ENCODE assay signal across 8 cellular contexts in the genomic region with DNA sequence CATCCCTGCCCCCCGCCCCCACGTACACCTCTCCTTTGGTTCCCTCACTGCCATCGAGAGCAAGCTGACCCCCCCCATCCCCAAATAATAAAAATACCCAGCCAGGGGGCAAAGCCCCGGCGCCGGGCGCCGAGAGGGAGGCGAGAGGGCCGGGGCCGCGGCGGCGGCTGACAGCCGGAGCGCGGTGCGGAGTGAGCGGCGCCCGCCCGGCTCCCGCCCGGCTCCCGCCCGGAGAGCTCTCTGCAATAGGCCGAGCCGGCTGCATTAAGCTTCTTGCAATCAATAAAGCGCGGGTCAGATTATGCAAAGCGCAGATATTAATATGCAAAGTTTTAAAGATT. TPM values are rescaled to one million over a fixed set of nuclear protein-coding genes. Genes with fewer than 3 reads are reported as not detected.
DNase-seq lines count a peak whose midpoint lies in the region; ATAC-seq lines count a peak whose summit lies in the region.

No MANE protein-coding gene starts in this region.

- no peak overlapping the region for H3K27ac ChIP-seq in iPS DF 6.9 (ENCODE audit: low read length)

- no CpG with 5 or more reads among the region's 31 CpGs for WGBS in iPS DF 6.9 (ENCODE audit: insufficient coverage, insufficient read length)

- no peaks in the 10 kb centered on the region for H3K36me3 ChIP-seq in iPS DF 6.9 (ENCODE audit: control insufficient read depth, insufficient read depth, low read length)

- H3K9me3 ChIP-seq in iPS DF 6.9 (ENCODE audit: control insufficient read depth, insufficient read depth, low read length) = no peaks in the 10 kb centered on the region

- no peaks in the 10 kb centered on the region for H3K4me1 ChIP-seq in iPS DF 6.9 (ENCODE audit: control insufficient read depth, insufficient read depth, low read length)

- peak; percentile 57 to 61 for ATAC-seq in stimulated activated naive B cell treated with anti-CD40 and anti-IgM and Interleukin-4, amounts not matched to agents 10 μg/mL and 1 μg/mL and 100 μg/mL, for 72 hours (replicated peaks)
- ATAC-seq in GM19035 (IDR thresholded peaks at IDR 0.05; ENCODE audit: unreplicated experiment) (no peak), GM21381 (IDR thresholded peaks at IDR 0.05; ENCODE audit: unreplicated experiment) (no peak), GM18520 (IDR thresholded peaks at IDR 0.05; ENCODE audit: unreplicated experiment) (no peak)

- peak overlapping the region; percentile 87 for H3K4me3 Mint-ChIP-seq in activated T-helper 1 cell treated with anti-CD3 and anti-CD28 coated beads, Interleukin-12 subunit alpha, Interleukin-12 subunit beta, Interleukin-2, Interleukin-4 antibody, amounts not matched to agents 30 ng/mL and 10 ng/mL and 1 ng/mL, durations not matched to agents 14 hours and 24 hours and 36 hours
- H3K4me3 Mint-ChIP-seq in stimulated activated naive B cell treated with anti-CD40 and anti-IgM and Interleukin-4, amounts not matched to agents 10 μg/mL and 1 μg/mL and 100 μg/mL, for 72 hours = peak overlapping the region; percentile 81 to 85

- no peaks in the 10 kb centered on the region for H3K36me3 Mint-ChIP-seq in activated T-helper 1 cell treated with anti-CD3 and anti-CD28 coated beads, Interleukin-12 subunit alpha, Interleukin-12 subunit beta, Interleukin-2, Interleukin-4 antibody, amounts not matched to agents 30 ng/mL and 10 ng/mL and 1 ng/mL, durations not matched to agents 14 hours and 24 hours and 36 hours (ENCODE audit: low read depth)
- no peaks in the 10 kb centered on the region for H3K36me3 Mint-ChIP-seq in stimulated activated naive B cell treated with anti-CD40 and anti-IgM and Interleukin-4, amounts not matched to agents 10 μg/mL and 1 μg/mL and 100 μg/mL, for 72 hours

- no peaks in the 10 kb centered on the region for H3K9me3 Mint-ChIP-seq in activated T-helper 1 cell treated with anti-CD3 and anti-CD28 coated beads, Interleukin-12 subunit alpha, Interleukin-12 subunit beta, Interleukin-2, Interleukin-4 antibody, amounts not matched to agents 30 ng/mL and 10 ng/mL and 1 ng/mL, durations not matched to agents 14 hours and 24 hours and 36 hours
- no peaks in the 10 kb centered on the region for H3K9me3 Mint-ChIP-seq in stimulated activated naive B cell treated with anti-CD40 and anti-IgM and Interleukin-4, amounts not matched to agents 10 μg/mL and 1 μg/mL and 100 μg/mL, for 72 hours

- H3K4me1 Mint-ChIP-seq in activated T-helper 1 cell treated with anti-CD3 and anti-CD28 coated beads, Interleukin-12 subunit alpha, Interleukin-12 subunit beta, Interleukin-2, Interleukin-4 antibody, amounts not matched to agents 30 ng/mL and 10 ng/mL and 1 ng/mL, durations not matched to agents 14 hours and 24 hours and 36 hours (ENCODE audit: low read depth) = peaks cover 16% of the 10 kb centered on the region
- H3K4me1 Mint-ChIP-seq in stimulated activated naive B cell treated with anti-CD40 and anti-IgM and Interleukin-4, amounts not matched to agents 10 μg/mL and 1 μg/mL and 100 μg/mL, for 72 hours = peaks cover 6 to 17% of the 10 kb centered on the region in 2 donors

- H3K27me3 Mint-ChIP-seq in activated T-helper 1 cell treated with anti-CD3 and anti-CD28 coated beads, Interleukin-12 subunit alpha, Interleukin-12 subunit beta, Interleukin-2, Interleukin-4 antibody, amounts not matched to agents 30 ng/mL and 10 ng/mL and 1 ng/mL, durations not matched to agents 14 hours and 24 hours and 36 hours (ENCODE audit: insufficient read depth) = peaks cover 38% of the 10 kb centered on the region
- H3K27me3 Mint-ChIP-seq in stimulated activated naive B cell treated with anti-CD40 and anti-IgM and Interleukin-4, amounts not matched to agents 10 μg/mL and 1 μg/mL and 100 μg/mL, for 72 hours = peaks cover 20% of the 10 kb centered on the region in 2 donors

- H3K27ac Mint-ChIP-seq in activated T-helper 1 cell treated with anti-CD3 and anti-CD28 coated beads, Interleukin-12 subunit alpha, Interleukin-12 subunit beta, Interleukin-2, Interleukin-4 antibody, amounts not matched to agents 30 ng/mL and 10 ng/mL and 1 ng/mL, durations not matched to agents 14 hours and 24 hours and 36 hours = no peak overlapping the region
- no peak overlapping the region for H3K27ac Mint-ChIP-seq in stimulated activated naive B cell treated with anti-CD40 and anti-IgM and Interleukin-4, amounts not matched to agents 10 μg/mL and 1 μg/mL and 100 μg/mL, for 72 hours

- peak; percentile 15 for DNase-seq in stimulated activated CD4-positive, alpha-beta T cell treated with anti-CD3 and anti-CD28 coated beads, Interleukin-12 subunit alpha, Interleukin-12 subunit beta, amount 100 ng/mL, for 4 hours
- DNase-seq in stimulated activated CD4-positive, alpha-beta T cell treated with anti-CD3 and anti-CD28 coated beads, Interleukin-15, amount 100 ng/mL, for 24 hours = no peak
- DNase-seq in activated T-helper 1 cell treated with anti-CD3 and anti-CD28 coated beads, Interleukin-12 subunit alpha, Interleukin-12 subunit beta, Interleukin-2, Interleukin-4 antibody, amounts not matched to agents 30 ng/mL and 10 ng/mL and 1 ng/mL, durations not matched to agents 14 hours and 24 hours and 36 hours (ENCODE audit: low spot score) = no peak
- no peak for DNase-seq in iPS DF 6.9 (ENCODE audit: low read depth, low spot score)
- DNase-seq in stimulated activated naive B cell treated with anti-CD40 and anti-IgM and Interleukin-4, amounts not matched to agents 10 μg/mL and 1 μg/mL and 100 μg/mL, for 72 hours = no peak

- H3K4me3 ChIP-seq in iPS DF 6.9 (ENCODE audit: low read length) = peak overlapping the region; percentile 32; the same call in 1 of the 2 replicates

- intact Hi-C loops in activated T-helper 1 cell treated with anti-CD3 and anti-CD28 coated beads, Interleukin-12 subunit alpha, Interleukin-12 subunit beta, Interleukin-2, Interleukin-4 antibody, amounts not matched to agents 30 ng/mL and 10 ng/mL and 1 ng/mL, durations not matched to agents 14 hours and 24 hours and 36 hours (cut with micrococcal nuclease) = loop anchor here (1.0 to 2.0 kb wide), 4 partner anchors 8 to 68 kb away; partner anchors contain the start of gene DEDD2

- peaks cover 36% of the 10 kb centered on the region for H3K27me3 ChIP-seq in iPS DF 6.9 (ENCODE audit: control insufficient read depth, insufficient read depth, low read length)

RNA-seq across cellular contexts. Expression of gene DEDD2, which starts 40.9 kb away (rescaled TPM):
- 36.9 and 37.9 TPM in 2 replicates for total RNA-seq in activated T-helper 1 cell treated with anti-CD3 and anti-CD28 coated beads, Interleukin-12 subunit alpha, Interleukin-12 subunit beta, Interleukin-2, Interleukin-4 antibody, amounts not matched to agents 30 ng/mL and 10 ng/mL and 1 ng/mL, durations not matched to agents 14 hours and 24 hours and 36 hours

RNA-seq across cellular contexts. Expression of gene ZNF526, which starts 43.5 kb away (rescaled TPM):
- total RNA-seq in activated T-helper 1 cell treated with anti-CD3 and anti-CD28 coated beads, Interleukin-12 subunit alpha, Interleukin-12 subunit beta, Interleukin-2, Interleukin-4 antibody, amounts not matched to agents 30 ng/mL and 10 ng/mL and 1 ng/mL, durations not matched to agents 14 hours and 24 hours and 36 hours = 18.4 and 18.5 TPM in 2 replicates

RNA-seq across cellular contexts. Expression of gene POU2F2, which starts 44.4 kb away (rescaled TPM):
- 64.0 and 65.8 TPM in 2 replicates for total RNA-seq in activated T-helper 1 cell treated with anti-CD3 and anti-CD28 coated beads, Interleukin-12 subunit alpha, Interleukin-12 subunit beta, Interleukin-2, Interleukin-4 antibody, amounts not matched to agents 30 ng/mL and 10 ng/mL and 1 ng/mL, durations not matched to agents 14 hours and 24 hours and 36 hours

Comparison
In these comparisons a context has a peak if more than half of its experiments do, and no peak if none do; other contexts are left out.
1. ATAC-seq: peak in stimulated activated naive B cell treated with anti-CD40 and anti-IgM and Interleukin-4, amounts not matched to agents 10 μg/mL and 1 μg/mL and 100 μg/mL, for 72 hours (2 of 2); none in GM19035 (single experiment), GM21381 (single experiment) and GM18520 (single experiment).